7 cellular contexts compared by ENCODE assay signal in the genomic region with DNA sequence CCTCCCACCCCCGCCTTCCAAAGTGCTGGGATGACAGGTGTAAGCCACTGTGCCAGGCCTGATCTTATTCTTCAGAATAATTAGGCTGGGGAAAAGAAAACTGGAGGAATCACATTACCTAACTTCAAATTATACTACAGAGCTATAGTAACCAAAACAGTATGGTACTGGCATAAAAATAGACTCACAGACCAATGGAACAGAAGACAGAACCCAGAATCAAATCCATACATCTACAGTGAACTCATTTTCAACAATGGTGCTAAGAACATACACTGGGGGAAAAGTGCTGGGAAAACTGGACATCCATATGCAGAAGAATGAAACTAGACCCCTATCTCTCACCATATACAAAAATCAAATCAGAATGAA.
DNase-seq lines count a peak whose midpoint lies in the region; ATAC-seq and TF ChIP-seq lines count a peak whose summit lies in the region.
"Not testable (repeated sequence)": the region's sequence is repeated elsewhere in the genome, so short reads cannot be mapped to it uniquely, and the experiment has no call there.

No MANE protein-coding gene starts in this region.

- H3K9me3 ChIP-seq in adipocyte (ENCODE audit: control insufficient read depth, low read length); right cardiac atrium (ENCODE audit: control insufficient read depth, low read length); neutrophil; tibial artery: not testable (repeated sequence)
- peaks cover 0 to 16% (median 3%) of the 10 kb centered on the region in 8 donors for H3K9me3 ChIP-seq in spleen

- not testable (repeated sequence) for H3K36me3 ChIP-seq in adipocyte (ENCODE audit: control insufficient read depth, insufficient read depth, low read length, severe bottlenecking); neutrophil; tibial artery
- peaks cover 3 to 85% (median 20%) of the 10 kb centered on the region in 6 donors for H3K36me3 ChIP-seq in spleen

- not testable (repeated sequence) for ATAC-seq in right cardiac atrium

- peak overlapping the region; percentile 29 for H3K4me3 ChIP-seq in adipocyte (ENCODE audit: low read length)
- H3K4me3 ChIP-seq in right cardiac atrium (ENCODE audit: low read length); tibial artery: not testable (repeated sequence)
- H3K4me3 ChIP-seq in neutrophil (ENCODE audit: low read depth in 1 of 2, low read length in 1 of 2), result peak overlapping the region; percentile 25 to 37
- peak overlapping the region in 1 of 8 donors; percentile 37 for H3K4me3 ChIP-seq in spleen

- peak overlapping the region; percentile 63 for H3K9ac ChIP-seq in adipocyte (ENCODE audit: low read length)

- 100% methylated on average over 1 of the region's 1 CpG for WGBS in right cardiac atrium
- 92 to 100% (median 99%) methylated on average over 1 of the region's 1 CpG for WGBS in spleen, 5 donors

- not testable (repeated sequence) for H3K27me3 Mint-ChIP-seq in HFFc6 (ENCODE audit: insufficient read depth); dendritic cell treated with granulocyte-macrophage colony-stimulating factor and Interleukin-4, amounts not matched to agents 40 ng/mL and 50 ng/mL, for 4 days

- not testable (repeated sequence) for H3K9me3 Mint-ChIP-seq in HFFc6; dendritic cell treated with granulocyte-macrophage colony-stimulating factor and Interleukin-4, amounts not matched to agents 40 ng/mL and 50 ng/mL, for 4 days

- intact Hi-C loops in dendritic cell treated with granulocyte-macrophage colony-stimulating factor and Interleukin-4, amounts not matched to agents 40 ng/mL and 50 ng/mL, for 4 days (cut with micrococcal nuclease); right cardiac atrium (cut with DNase I); spleen (cut with DNase I; ENCODE audit: low total_unique reads): not testable (repeated sequence)
- intact Hi-C loops in tibial artery (cut with DNase I; ENCODE audit: low total_unique reads), result loop anchor here (10.0 kb wide), 1 partner anchor 62 kb away; no protein-coding TSS in a partner anchor

- not testable (repeated sequence) for TF ChIP-seq CTCF in HFFc6 (IDR thresholded peaks at IDR 0.05); neutrophil (IDR thresholded peaks at IDR 0.05); spleen (IDR thresholded peaks at IDR 0.05 in 8 of 11, conservative IDR thresholded peaks at IDR 0.05 in 3 of 11); tibial artery (IDR thresholded peaks at IDR 0.05)

- TF ChIP-seq POLR2A in spleen (IDR thresholded peaks at IDR 0.05), result not testable (repeated sequence)

- H3K4me1 Mint-ChIP-seq in HFFc6 (ENCODE audit: low read depth), result peaks cover 53% of the 10 kb centered on the region
- H3K4me1 Mint-ChIP-seq in dendritic cell treated with granulocyte-macrophage colony-stimulating factor and Interleukin-4, amounts not matched to agents 40 ng/mL and 50 ng/mL, for 4 days (ENCODE audit: low read depth), result peaks cover 50% of the 10 kb centered on the region

- peak overlapping the region; percentile 69 for H3K27ac Mint-ChIP-seq in HFFc6
- peak overlapping the region; percentile 88 for H3K27ac Mint-ChIP-seq in dendritic cell treated with granulocyte-macrophage colony-stimulating factor and Interleukin-4, amounts not matched to agents 40 ng/mL and 50 ng/mL, for 4 days

- not testable (repeated sequence) for H3K4me3 Mint-ChIP-seq in HFFc6; dendritic cell treated with granulocyte-macrophage colony-stimulating factor and Interleukin-4, amounts not matched to agents 40 ng/mL and 50 ng/mL, for 4 days

- peaks cover 56% of the 10 kb centered on the region for H3K36me3 Mint-ChIP-seq in HFFc6 (ENCODE audit: low read depth)
- peaks cover 36% of the 10 kb centered on the region for H3K36me3 Mint-ChIP-seq in dendritic cell treated with granulocyte-macrophage colony-stimulating factor and Interleukin-4, amounts not matched to agents 40 ng/mL and 50 ng/mL, for 4 days (ENCODE audit: low read depth)

- H3K4me1 ChIP-seq in adipocyte (ENCODE audit: control insufficient read depth, insufficient read depth, low read length) (peaks cover 54% of the 10 kb centered on the region), neutrophil (ENCODE audit: control insufficient read depth in 1 of 2, insufficient read depth in 1 of 2, low read depth in 1 of 2, low read length in 1 of 2) (peaks cover 77 to 98% of the 10 kb centered on the region in 2 experiments), spleen (peaks cover 8 to 98% (median 44%) of the 10 kb centered on the region in 6 donors), tibial artery (peaks cover 0 to 41% (median 7%) of the 10 kb centered on the region in 4 donors)
- not testable (repeated sequence) for H3K4me1 ChIP-seq in right cardiac atrium (ENCODE audit: control insufficient read depth, insufficient read depth, low read length)

- H3K27me3 ChIP-seq in adipocyte (replicated peaks; ENCODE audit: control insufficient read depth, insufficient read depth, low read length); right cardiac atrium (ENCODE audit: control insufficient read depth, insufficient read depth); neutrophil; spleen (replicated peaks in 1 of 7); tibial artery: not testable (repeated sequence)

- not testable (repeated sequence) for DNase-seq in HFFc6; adipocyte (ENCODE audit: low read depth); right cardiac atrium; spleen; tibial artery

- peak overlapping the region; percentile 45 for H3K27ac ChIP-seq in right cardiac atrium (ENCODE audit: low read length)
- H3K27ac ChIP-seq in neutrophil, result peak overlapping the region; percentile 96
- peak overlapping the region in 7 of 8 donors; percentile 74 to 88 (median 76) for H3K27ac ChIP-seq in spleen
- peak overlapping the region; percentile 61 to 75 for H3K27ac ChIP-seq in tibial artery

Comparison
In these comparisons a context has a peak if more than half of its experiments do, and no peak if none do; other contexts are left out.
1. H3K27ac ChIP-seq: peak in every context shown above with its lines; median percentile 96 in neutrophil; 76 in spleen; 68 in tibial artery; 45 in right cardiac atrium.